In the genomic region with DNA sequence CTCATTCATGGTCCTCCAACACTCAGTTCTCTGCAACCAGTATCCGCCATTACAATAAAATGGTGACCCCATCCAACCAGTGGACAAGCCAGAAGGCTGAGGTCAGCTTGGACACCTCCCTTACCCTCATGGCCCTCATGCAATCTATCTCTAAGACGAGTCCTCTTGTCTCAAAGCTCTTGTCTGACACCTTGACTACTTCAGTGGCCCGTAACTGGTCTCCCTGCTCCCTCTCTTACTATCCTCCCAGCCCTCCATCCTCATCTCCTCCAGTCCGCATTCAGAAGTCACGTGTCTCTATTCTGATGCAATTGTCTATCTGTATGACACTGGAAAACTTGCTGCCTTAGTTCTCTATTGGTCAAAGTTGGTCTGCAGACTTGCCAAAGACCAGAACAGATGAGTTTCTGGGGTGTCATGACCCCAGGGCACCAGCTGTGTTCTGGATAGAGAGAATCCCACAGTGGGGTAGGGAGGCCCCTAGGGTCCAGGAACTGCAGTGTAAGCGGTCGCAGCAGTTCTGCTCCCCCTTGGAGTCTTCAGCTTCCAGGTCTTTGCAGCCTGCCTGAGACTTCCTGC, we compare ENCODE assay signal across 12 cellular contexts. TPM values are rescaled to one million over a fixed set of nuclear protein-coding genes. Genes with fewer than 3 reads are reported as not detected.
DNase-seq lines count a peak whose midpoint lies in the region; ATAC-seq, FAIRE-seq and TF ChIP-seq lines count a peak whose summit lies in the region.
"Had no signal": no experiment of that assay in that cellular context is flagged by ENCODE, and none has a peak within 500 bp of the region (broad histone marks: within the 10 kb centered on the region; RNA-seq: fewer than 3 reads in every experiment).

No MANE protein-coding gene starts in this region.

- H4K8ac ChIP-seq in IMR-90 (ENCODE audit: low read depth in 2 of 2, low read length in 2 of 2), result no peak overlapping the region

- H3K27ac Mint-ChIP-seq in CD4-positive, alpha-beta memory T cell, result peak overlapping the region in 1 of 7 donors; percentile 7
- H3K27ac Mint-ChIP-seq: HFFc6, mesothelial cell of epicardium had no signal

- H2BK15ac ChIP-seq in IMR-90 (ENCODE audit: low read depth, low read length), result peak overlapping the region; percentile 68; the same call in 2 of the 3 replicates

- DNase-seq in IMR-90, result no peak
- DNase-seq in Panc1 (ENCODE audit: low read depth, low spot score), result no peak
- DNase-seq in HepG2 (ENCODE audit: low spot score), result no peak
- no peak for DNase-seq in NK-92 treated with Interleukin-12 subunit alpha and Interleukin-12 subunit beta, amount 100 ng/mL, for 24 hours (lab: John Stamatoyannopoulos, UW)
- no peak for DNase-seq in omental fat pad (ENCODE audit: low spot score)
- no peak for DNase-seq in CD4-positive, alpha-beta memory T cell
- DNase-seq: HFFc6, NCI-H1105, SHP77 treated with DMSO at 0.1 percent for 48 hours had no signal

- no peak for ATAC-seq in IMR-90 (ENCODE audit: low read depth)
- no peak for ATAC-seq in Panc1
- no peak for ATAC-seq in HepG2
- no peak for ATAC-seq in GM18870 (IDR thresholded peaks at IDR 0.05; ENCODE audit: unreplicated experiment)
- ATAC-seq in omental fat pad (ENCODE audit: low FRiP score), result no peak

- H3K9me3 Mint-ChIP-seq in CD4-positive, alpha-beta memory T cell, result no peaks in the 10 kb centered on the region

- H3K23ac ChIP-seq in IMR-90 (ENCODE audit: low read depth, low read length), result no peak overlapping the region

- no peaks in the 10 kb centered on the region for H3K27me3 ChIP-seq in BLaER1 treated with 17β-estradiol and CSF1 and Interleukin-3, amounts not matched to agents 10 nM and 100 nM
- no peaks in the 10 kb centered on the region for H3K27me3 ChIP-seq in IMR-90 (ENCODE audit: control insufficient read depth, insufficient read depth, low read length)
- H3K27me3 ChIP-seq in Panc1 (ENCODE audit: control insufficient read depth, insufficient read depth, low read length), result no peaks in the 10 kb centered on the region
- peaks cover 0 to 17% of the 10 kb centered on the region in 2 experiments; a peak in 1 of 5 replicates for H3K27me3 ChIP-seq in HepG2 (ENCODE audit: control insufficient read depth in 1 of 2, insufficient read depth in 2 of 2, low read length in 2 of 2)
- H3K27me3 ChIP-seq in CD4-positive, alpha-beta memory T cell (ENCODE audit: insufficient read depth, low read length), result no peaks in the 10 kb centered on the region

- peaks cover 6 to 21% (median 12%) of the 10 kb centered on the region in 11 experiments; a peak in 18 of 22 replicates for H3K9me3 ChIP-seq in BLaER1 treated with 17β-estradiol and CSF1 and Interleukin-3, amounts not matched to agents 10 nM and 100 nM (replicated peaks in 1 of 11)
- H3K9me3 ChIP-seq in IMR-90 (ENCODE audit: control insufficient read depth, insufficient read depth, low read length) (peaks cover 3% of the 10 kb centered on the region), Panc1 (ENCODE audit: control insufficient read depth, insufficient read depth, low read depth, low read length) (no peaks in the 10 kb centered on the region), HepG2 (ENCODE audit: low read length) (no peaks in the 10 kb centered on the region)
- H3K9me3 ChIP-seq in CD4-positive, alpha-beta memory T cell (ENCODE audit: control insufficient read depth in 1 of 2, low read length in 2 of 2), result no peaks in the 10 kb centered on the region

- H2BK120ac ChIP-seq in IMR-90 (ENCODE audit: low read depth, low read length), result peak overlapping the region; percentile 16; the same call in 1 of the 2 replicates

- H3K4ac ChIP-seq in IMR-90 (ENCODE audit: low read depth, low read length), result peak overlapping the region; percentile 41

- TF ChIP-seq RAD21 in IMR-90 (IDR thresholded peaks at IDR 0.05; ENCODE audit: low read length), result no peak
- no peak for TF ChIP-seq RAD21 in HepG2 (CRISPR knock-in tag; IDR thresholded peaks at IDR 0.05)

- H2AFZ ChIP-seq in IMR-90 (replicated peaks; ENCODE audit: low read length, poor library complexity), result no peak overlapping the region
- no peak overlapping the region for H2AFZ ChIP-seq in HepG2 (ENCODE audit: low read length)

- H2AK5ac ChIP-seq in IMR-90 (ENCODE audit: low read depth, low read length), result peak overlapping the region; percentile 70

- intact Hi-C loops in IMR-90 (cut with micrococcal nuclease), result loop anchor here (5.0 kb wide), 1 partner anchor 188 kb away; the partner anchor contains the start of gene PANK2
- intact Hi-C loops in Panc1 (cut with micrococcal nuclease; ENCODE audit: unreplicated experiment), result no loop called here
- intact Hi-C loops in HepG2 (cut with micrococcal nuclease; ENCODE audit: unreplicated experiment), result no loop called here
- intact Hi-C loops in CD4-positive, alpha-beta memory T cell (cut with micrococcal nuclease), result no loop called here

- H3K36me3 Mint-ChIP-seq in CD4-positive, alpha-beta memory T cell, result no peaks in the 10 kb centered on the region

- in situ Hi-C loops in IMR-90 (cut with MboI; ENCODE audit: low sequenced_read_pairs), result no loop called here
- in situ Hi-C loops in Panc1 (cut with HindIII; ENCODE audit: low pct_unique_long_range_greater_than_20kb, low sequenced_read_pairs), result no loop called here
- in situ Hi-C loops in HepG2 (cut with HindIII; ENCODE audit: extremely low pct_ligation_motif_present, low pct_unique_long_range_greater_than_20kb), result no loop called here

- H4K91ac ChIP-seq in IMR-90 (ENCODE audit: insufficient read depth, low read depth, low read length), result 0 out of 2 replicates have a peak overlapping the region, but pooled peaks have one; percentile 18

- no peak overlapping the region for H3K4me3 Mint-ChIP-seq in CD4-positive, alpha-beta memory T cell
- H3K4me3 Mint-ChIP-seq: HFFc6, mesothelial cell of epicardium had no signal

- no TSS peak for BruUV-seq in IMR-90 (replicated peaks; lab: Mats Ljungman, UMichigan)
- no TSS peak for BruUV-seq in Panc1 (replicated peaks; lab: Mats Ljungman, UMichigan)
- BruUV-seq in HepG2 (replicated peaks; lab: Mats Ljungman, UMichigan), result no TSS peak

- no peaks in the 10 kb centered on the region for H4K20me1 ChIP-seq in BLaER1 treated with 17β-estradiol and CSF1 and Interleukin-3, amounts not matched to agents 10 nM and 100 nM
- H4K20me1 ChIP-seq in IMR-90 (ENCODE audit: insufficient read depth, low read length) (no peaks in the 10 kb centered on the region; the same call in 1 of the 2 replicates), HepG2 (ENCODE audit: insufficient read depth, low read length) (no peaks in the 10 kb centered on the region)

- peak overlapping the region; percentile 35; the same call in 1 of the 2 replicates for H3K14ac ChIP-seq in IMR-90 (replicated peaks; ENCODE audit: low read depth, low read length)

- no peak overlapping the region for H3K4me3 ChIP-seq in BLaER1 treated with 17β-estradiol and CSF1 and Interleukin-3, amounts not matched to agents 10 nM and 100 nM
- H3K4me3 ChIP-seq in IMR-90 (ENCODE audit: insufficient read depth, low read depth, low read length) (no peak overlapping the region), Panc1 (ENCODE audit: low read depth in 2 of 2, low read length in 2 of 2) (no peak overlapping the region), HepG2 (replicated peaks in 1 of 3; ENCODE audit: insufficient read depth in 1 of 3, low read depth in 2 of 3, low read length in 3 of 3) (no peak overlapping the region)
- H3K4me3 ChIP-seq in CD4-positive, alpha-beta memory T cell (ENCODE audit: low read length in 2 of 2), result no peak overlapping the region

- no peak overlapping the region for H2BK5ac ChIP-seq in IMR-90 (ENCODE audit: low read depth, low read length, poor library complexity, severe bottlenecking)

- CTCF ChIA-PET in IMR-90 (lab: Yijun Ruan, JAX), result no interaction called here
- CTCF ChIA-PET in Panc1 (lab: Charles Lee), result no interaction called here
- CTCF ChIA-PET in HepG2 (lab: Yijun Ruan, JAX; ENCODE audit: low intra/inter-chr PET ratio, low total read pairs), result no interaction called here
- CTCF ChIA-PET in CD4-positive, alpha-beta memory T cell (lab: Charles Lee; ENCODE audit: partially characterized antibody), result interaction anchor here (1.4 kb wide), 1 partner anchor 10 kb away, joined by 4 read pairs; no protein-coding TSS in a partner anchor

- TF ChIP-seq EP300 in HepG2 (IDR thresholded peaks at IDR 0.05; ENCODE audit: low read depth in 2 of 2, low read length in 2 of 2) (no peak), HepG2 (CRISPR knock-in tag; IDR thresholded peaks at IDR 0.05; ENCODE audit: borderline replicate concordance) (no peak)

- 78% methylated on average over 6 of the region's 7 CpGs; no CpG with 5 or more reads in 1 of the 2 experiments for WGBS in IMR-90 (ENCODE audit: extremely low coverage in 2 of 2, insufficient read length in 1 of 2), 2 experiments
- WGBS in HepG2 (ENCODE audit: low lambda C conversion rate), result 39% methylated on average over 7 of the region's 7 CpGs

- no peak overlapping the region for H2AK9ac ChIP-seq in IMR-90 (replicated peaks; ENCODE audit: low read depth, low read length, poor library complexity)

- peak overlapping the region; percentile 23 to 76 (median 61) for H3K4me2 ChIP-seq in BLaER1 treated with 17β-estradiol and CSF1 and Interleukin-3, amounts not matched to agents 10 nM and 100 nM
- H3K4me2 ChIP-seq in IMR-90 (ENCODE audit: low read depth, low read length) (no peak overlapping the region), HepG2 (ENCODE audit: low read depth, low read length) (no peak overlapping the region)

- H3K4me1 Mint-ChIP-seq in CD4-positive, alpha-beta memory T cell, result peaks cover 7 to 10% (median 8%) of the 10 kb centered on the region in 4 donors

- peak overlapping the region; percentile 63; the same call in 1 of the 2 replicates for H2BK20ac ChIP-seq in IMR-90 (ENCODE audit: low read depth, low read length)

- FAIRE-seq in HepG2 (lab: Jason Lieb, UNC), result no peak

- no peaks in the 10 kb centered on the region for H3K36me3 ChIP-seq in BLaER1 treated with 17β-estradiol and CSF1 and Interleukin-3, amounts not matched to agents 10 nM and 100 nM
- H3K36me3 ChIP-seq in IMR-90 (ENCODE audit: control insufficient read depth, insufficient read depth, low read length) (no peaks in the 10 kb centered on the region), Panc1 (ENCODE audit: control insufficient read depth, insufficient read depth, low read length) (no peaks in the 10 kb centered on the region), HepG2 (replicated peaks in 1 of 2; ENCODE audit: control insufficient read depth in 1 of 2, insufficient read depth in 2 of 2, low read length in 2 of 2) (no peaks in the 10 kb centered on the region)
- H3K36me3 ChIP-seq in CD4-positive, alpha-beta memory T cell (ENCODE audit: insufficient read depth, low read length), result no peaks in the 10 kb centered on the region

- no peaks in the 10 kb centered on the region for H3K79me2 ChIP-seq in HepG2 (ENCODE audit: insufficient read depth, low read length)

- no peak overlapping the region for H3K9ac ChIP-seq in BLaER1 treated with 17β-estradiol and CSF1 and Interleukin-3, amounts not matched to agents 10 nM and 100 nM
- H3K9ac ChIP-seq in IMR-90 (ENCODE audit: low read depth, low read length) (no peak overlapping the region), HepG2 (ENCODE audit: insufficient read depth, low read depth, low read length) (no peak overlapping the region)

- H3K56ac ChIP-seq in IMR-90 (ENCODE audit: extremely low read depth, insufficient read depth, low read length), result no peak overlapping the region

- no peak overlapping the region for H4K5ac ChIP-seq in IMR-90 (ENCODE audit: low read depth, low read length)

- no peak for TF ChIP-seq CTCF in IMR-90 (conservative IDR thresholded peaks at IDR 0.05; ENCODE audit: low read depth, low read length)
- TF ChIP-seq CTCF in Panc1 (IDR thresholded peaks at IDR 0.05), result no peak
- TF ChIP-seq CTCF in HepG2 (CRISPR knock-in tag; IDR thresholded peaks at IDR 0.05), result no peak
- TF ChIP-seq CTCF in omental fat pad (IDR thresholded peaks at IDR 0.05), result no peak

- TF ChIP-seq POLR2A in IMR-90 (IDR thresholded peaks at IDR 0.05; ENCODE audit: low read depth, low read length), result no peak
- TF ChIP-seq POLR2A in HepG2 (IDR thresholded peaks at IDR 0.05; ENCODE audit: insufficient read depth in 1 of 2, low read depth in 2 of 2, low read length in 2 of 2), result no peak

- peaks cover 11% of the 10 kb centered on the region for H3K9me1 ChIP-seq in IMR-90 (ENCODE audit: insufficient read depth, low read length)

- peak overlapping the region in 9 of 11 experiments; percentile 1 to 55 (median 24); a peak in 13 of 22 replicates for H3K27ac ChIP-seq in BLaER1 treated with 17β-estradiol and CSF1 and Interleukin-3, amounts not matched to agents 10 nM and 100 nM
- no peak overlapping the region for H3K27ac ChIP-seq in IMR-90 (ENCODE audit: insufficient read depth, low read length)
- peak overlapping the region; percentile 29; the same call in 1 of the 2 replicates for H3K27ac ChIP-seq in Panc1 (ENCODE audit: low read length)
- H3K27ac ChIP-seq in HepG2 (ENCODE audit: extremely low read length, insufficient read depth, low read length), result no peak overlapping the region
- no peak overlapping the region for H3K27ac ChIP-seq in CD4-positive, alpha-beta memory T cell (ENCODE audit: low read depth, low read length)

- dilution Hi-C loops in IMR-90 (cut with HindIII; ENCODE audit: low sequenced_read_pairs, unreplicated experiment), result no loop called here

- peaks cover 31 to 85% (median 61%) of the 10 kb centered on the region in 10 experiments for H3K4me1 ChIP-seq in BLaER1 treated with 17β-estradiol and CSF1 and Interleukin-3, amounts not matched to agents 10 nM and 100 nM
- peaks cover 14% of the 10 kb centered on the region for H3K4me1 ChIP-seq in IMR-90 (ENCODE audit: control insufficient read depth, insufficient read depth, low read length)
- H3K4me1 ChIP-seq in Panc1 (ENCODE audit: control insufficient read depth, insufficient read depth, low read length), result peaks cover 9% of the 10 kb centered on the region
- no peaks in the 10 kb centered on the region for H3K4me1 ChIP-seq in HepG2 (ENCODE audit: insufficient read depth, low read length)
- H3K4me1 ChIP-seq in CD4-positive, alpha-beta memory T cell (ENCODE audit: insufficient read depth, low read length), result peaks cover 4% of the 10 kb centered on the region

- H3K79me1 ChIP-seq in IMR-90 (ENCODE audit: low read depth in 1 of 2, low read length in 2 of 2), result peaks cover 0 to 8% of the 10 kb centered on the region in 2 experiments; a peak in 2 of 4 replicates

- H3K27me3 Mint-ChIP-seq in CD4-positive, alpha-beta memory T cell, result no peaks in the 10 kb centered on the region

- H3K18ac ChIP-seq in IMR-90 (ENCODE audit: low read depth, low read length), result no peak overlapping the region

- POLR2A ChIA-PET in IMR-90 (lab: Charles Lee; ENCODE audit: unreplicated experiment) (interaction anchor here (0.5 kb wide), 1 partner anchor 187 kb away, joined by 3 read pairs; no protein-coding TSS in a partner anchor), Panc1 (lab: Charles Lee) (no interaction called here), HepG2 (lab: Yijun Ruan, JAX) (interaction anchor here (1.0 kb wide), 1 partner anchor 8 kb away, joined by 3 read pairs; no protein-coding TSS in a partner anchor)
- POLR2A ChIA-PET in CD4-positive, alpha-beta memory T cell (lab: Charles Lee; ENCODE audit: partially characterized antibody), result no interaction called here

RNA-seq across cellular contexts. Expression of gene RNF24, which starts 59.6 kb away (rescaled TPM):
- total RNA-seq in IMR-90 (2012; rRNA removed) (11.3 and 12.5 TPM in 2 replicates), Panc1 (2021; ENCODE audit: unreplicated experiment) (8.3 TPM), HepG2 (2016; rRNA removed; fragmentation: Illumina TruSeq; extraction: Trizol) (2.4 and 2.9 TPM in 2 replicates), omental fat pad (10 to 100 TPM; 23.6 to 44.1 (median 28.1) TPM)
- polyA plus RNA-seq in IMR-90 (2012; rRNA removed) (9.1 and 11.3 TPM in 2 replicates), HepG2 (2011; rRNA removed) (10.4 TPM in 2 replicates)
- 6.6 and 7.3 TPM in 2 replicates for polyA plus RNA-seq in IMR-90 (2012; cell fraction: cytosol; rRNA removed)
- 6.4 and 11.0 TPM in 2 replicates for polyA plus RNA-seq in IMR-90 (2012; cell fraction: nucleus; rRNA removed; ENCODE audit: low replicate concordance)
- 7.0 TPM for polyA plus RNA-seq in Panc1 (2012; ENCODE audit: insufficient read length)
- 1.3 and 1.6 TPM in 2 replicates for total RNA-seq in HepG2 (2016; cell fraction: cytosol; rRNA removed; fragmentation: Illumina TruSeq; extraction: Trizol; ENCODE audit: low read depth)
- total RNA-seq in HepG2 (2016; cell fraction: insoluble cytoplasmic fraction; rRNA removed; fragmentation: Illumina TruSeq; extraction: Trizol), result 2.4 and 2.9 TPM in 2 replicates
- total RNA-seq in HepG2 (2016; cell fraction: membrane; rRNA removed; fragmentation: Illumina TruSeq; extraction: Trizol), result 2.8 and 3.3 TPM in 2 replicates
- total RNA-seq in HepG2 (2016; cell fraction: nucleus; rRNA removed; fragmentation: Illumina TruSeq; extraction: Trizol), result 3.7 and 4.2 TPM in 2 replicates
- polyA plus RNA-seq in HepG2 (2011; cell fraction: cytosol; rRNA removed), result 8.1 and 10.3 TPM in 2 replicates
- polyA plus RNA-seq in HepG2 (2011; cell fraction: nucleus; rRNA removed), result 10.7 and 11.5 TPM in 2 replicates
- 9.7 and 9.9 TPM in 2 replicates for polyA plus RNA-seq in HepG2 (2012)
- polyA plus RNA-seq in HepG2 (2016; cell fraction: cytosol; fragmentation: Illumina TruSeq; extraction: Trizol; ENCODE audit: low read depth), result 2.5 and 3.5 TPM in 2 replicates
- polyA plus RNA-seq in HepG2 (2016; cell fraction: insoluble cytoplasmic fraction; fragmentation: Illumina TruSeq; extraction: Trizol; ENCODE audit: low read depth), result 3.0 and 3.3 TPM in 2 replicates
- polyA plus RNA-seq in HepG2 (2016; cell fraction: membrane; fragmentation: Illumina TruSeq; extraction: Trizol; ENCODE audit: low read depth), result 3.9 and 4.1 TPM in 2 replicates
- polyA plus RNA-seq in HepG2 (2016; cell fraction: nucleus; fragmentation: Illumina TruSeq; extraction: Trizol; ENCODE audit: insufficient read depth, low read depth), result 5.8 and 6.3 TPM in 2 replicates
- 12.7 and 15.9 TPM in 2 replicates for polyA minus RNA-seq in HepG2 (2011; rRNA and poly(A)+ RNA removed; ENCODE audit: low replicate concordance)
- polyA minus RNA-seq in HepG2 (2011; cell fraction: cytosol; rRNA and poly(A)+ RNA removed), result 9.9 and 12.7 TPM in 2 replicates
- polyA minus RNA-seq in HepG2 (2011; cell fraction: nucleus; rRNA and poly(A)+ RNA removed), result 7.1 and 8.6 TPM in 2 replicates
- total RNA-seq in CD4-positive, alpha-beta memory T cell, result 10 to 100 TPM; 23.0 to 25.8 TPM
- polyA plus RNA-seq in CD4-positive, alpha-beta memory T cell, result 10 to 100 TPM; 15.4 to 17.2 TPM

Comparison
In these comparisons a context has a peak if more than half of its experiments do, and no peak if none do; other contexts are left out.
1. H3K27ac ChIP-seq: peak in BLaER1 treated with 17β-estradiol and CSF1 and Interleukin-3, amounts not matched to agents 10 nM and 100 nM (9 of 11) and Panc1 (single experiment); none in IMR-90 (single experiment), HepG2 (single experiment) and CD4-positive, alpha-beta memory T cell (single experiment).
2. H3K4me2 ChIP-seq: peak in BLaER1 treated with 17β-estradiol and CSF1 and Interleukin-3, amounts not matched to agents 10 nM and 100 nM (11 of 11); none in IMR-90 (single experiment) and HepG2 (single experiment).
3. POLR2A ChIA-PET loops: an anchor here in IMR-90 (0.5 kb wide) and HepG2 (1.0 kb wide); none called in Panc1 and CD4-positive, alpha-beta memory T cell.